ENCODE assay signal across 1 cellular context in genomic region chr4:5460106-5460801, GRCh38.
A peak's percentile ranks its signal among the peaks of the same experiment; 100 is the strongest.
TF ChIP-seq lines count a peak whose summit lies in the region.

No MANE protein-coding gene starts in this region.

TF ChIP-seq in H1, 55 proteins besides CTCF, POLR2A, EP300 and RAD21 (continued from another document):
- TF ChIP-seq ATF2 (IDR thresholded peaks at IDR 0.05; ENCODE audit: low read length), result no peak
- no peak for TF ChIP-seq CREB1 (IDR thresholded peaks at IDR 0.05)
- no peak for TF ChIP-seq SP4 (IDR thresholded peaks at IDR 0.05; ENCODE audit: low read length)
- TF ChIP-seq RXRA (IDR thresholded peaks at IDR 0.05; ENCODE audit: insufficient read depth, low read depth, low read length), result no peak
- no peak for TF ChIP-seq JUND (IDR thresholded peaks at IDR 0.05; ENCODE audit: low read length)
- no peak for TF ChIP-seq BACH1 (IDR thresholded peaks at IDR 0.05; ENCODE audit: low read length)
- no peak for TF ChIP-seq USF2 (IDR thresholded peaks at IDR 0.05; ENCODE audit: low read length)
- TF ChIP-seq CHD7 (IDR thresholded peaks at IDR 0.05; ENCODE audit: insufficient replicate concordance, low read length), result no peak
- no peak for TF ChIP-seq NRF1 (IDR thresholded peaks at IDR 0.05; ENCODE audit: low read depth, low read length)
- TF ChIP-seq E2F6 (IDR thresholded peaks at IDR 0.05), result no peak
- no peak for TF ChIP-seq HDAC6 (IDR thresholded peaks at IDR 0.05; ENCODE audit: low read depth, low read length)
- TF ChIP-seq CEBPB (IDR thresholded peaks at IDR 0.05; ENCODE audit: low read depth, low read length), result 0 out of 2 replicates have a peak, but pooled peaks have one; percentile 38
